ENCODE assay signal across 8 cellular contexts in genomic region chr7:27662490-27663205, GRCh38. TPM values are rescaled to one million over a fixed set of nuclear protein-coding genes. Genes with fewer than 3 reads are reported as not detected.
A peak's percentile ranks its signal among the peaks of the same experiment; 100 is the strongest.
DNase-seq lines count a peak whose midpoint lies in the region; FAIRE-seq and TF ChIP-seq lines count a peak whose summit lies in the region.

Gene HIBADH, minus strand, starts transcription at chr7:27662883. Its CDS starts 95 bp downstream, at chr7:27662788.

- H3K4me3 Mint-ChIP-seq in HFFc6: peak within 1 kb of the TSS; percentile 93
- peak within 1 kb of the TSS; percentile 80 for H3K4me3 Mint-ChIP-seq in activated naive CD4-positive, alpha-beta T cell treated with anti-CD3 and anti-CD28 coated beads, Interleukin-2, amount 10 ng/mL, durations not matched to agents 7 days and 5 days

- DNase-seq in GM04504 (ENCODE audit: low read depth) (peak; percentile 99), HFFc6 (peak; percentile 100), NB4 (ENCODE audit: low read depth) (peak; percentile 100), SK-N-MC (ENCODE audit: low read depth, low spot score) (peak; percentile 94), frontal cortex (ENCODE audit: low spot score in 2 of 2) (peak; percentile 93 to 96), neuronal stem cell (ENCODE audit: low spot score) (peak; percentile 97)
- peak; percentile 97 for DNase-seq in activated naive CD4-positive, alpha-beta T cell treated with anti-CD3 and anti-CD28 coated beads, Interleukin-2, amount 10 ng/mL, durations not matched to agents 7 days and 5 days

- peak within 1 kb of the TSS; percentile 14 for H2BK12ac ChIP-seq in neuronal stem cell (ENCODE audit: low read length)

- H3K27me3 ChIP-seq in neuronal stem cell (ENCODE audit: control insufficient read depth in 3 of 3, insufficient read depth in 3 of 3, low read depth in 1 of 3, low read length in 3 of 3): peaks cover 0 to 7% (median 0%) of the 10 kb centered on the region in 3 experiments

- H2BK15ac ChIP-seq in neuronal stem cell (ENCODE audit: low read length): peak within 1 kb of the TSS; percentile 49

- H3K27ac ChIP-seq in SK-N-MC (0 out of 2 replicates have a peak within 1 kb of the TSS, but pooled peaks have one; percentile 49), neuronal stem cell (replicated peaks; ENCODE audit: low read length) (peak within 1 kb of the TSS; percentile 4)

- H3K4me1 ChIP-seq in neuronal stem cell (ENCODE audit: control insufficient read depth in 2 of 2, insufficient read depth in 1 of 2, low read depth in 1 of 2, low read length in 2 of 2): peaks cover 3 to 4% of the 10 kb centered on the region in 2 donors

- H2AK5ac ChIP-seq in neuronal stem cell (ENCODE audit: low read depth, low read length): peak within 1 kb of the TSS; percentile 11

- no peak within 1 kb of the TSS for H4K8ac ChIP-seq in neuronal stem cell (ENCODE audit: low read depth, low read length)

- H3K4ac ChIP-seq in neuronal stem cell (ENCODE audit: low read length): no peak within 1 kb of the TSS

- H3K27me3 Mint-ChIP-seq in HFFc6 (ENCODE audit: insufficient read depth): no peaks in the 10 kb centered on the region; the same call in 1 of the 2 replicates
- H3K27me3 Mint-ChIP-seq in activated naive CD4-positive, alpha-beta T cell treated with anti-CD3 and anti-CD28 coated beads, Interleukin-2, amount 10 ng/mL, durations not matched to agents 7 days and 5 days: peaks cover 9% of the 10 kb centered on the region

- FAIRE-seq in frontal cortex (lab: Jason Lieb, UNC): peak; percentile 19

- peak; percentile 90 for TF ChIP-seq POLR2A in NB4 (IDR thresholded peaks at IDR 0.05; ENCODE audit: extremely low read depth, insufficient read length)

- peak within 1 kb of the TSS; percentile 71 for H3K4me2 ChIP-seq in neuronal stem cell (ENCODE audit: insufficient read depth, low read length, poor library complexity, severe bottlenecking)

- H3K23ac ChIP-seq in neuronal stem cell (ENCODE audit: low read depth, low read length, poor library complexity): peak within 1 kb of the TSS; percentile 83

- H3K4me3 ChIP-seq in NB4 (ENCODE audit: low read depth, low read length) (peak within 1 kb of the TSS; percentile 75), SK-N-MC (peak within 1 kb of the TSS; percentile 93), neuronal stem cell (ENCODE audit: low read length in 2 of 2) (peak within 1 kb of the TSS; percentile 81 to 99)

- H3K36me3 ChIP-seq in SK-N-MC (ENCODE audit: insufficient read depth, low read length) (no peaks in the 10 kb centered on the region), neuronal stem cell (replicated peaks in 1 of 2; ENCODE audit: control insufficient read depth in 2 of 2, insufficient read depth in 2 of 2, low read length in 2 of 2) (peaks cover 0 to 22% of the 10 kb centered on the region in 2 donors)

- H3K9ac ChIP-seq in SK-N-MC (ENCODE audit: insufficient read length) (peak within 1 kb of the TSS; percentile 91), neuronal stem cell (ENCODE audit: low read depth, low read length, poor library complexity) (peak within 1 kb of the TSS; percentile 94)

- H3K18ac ChIP-seq in neuronal stem cell (ENCODE audit: low read length): peak within 1 kb of the TSS; percentile 89

- peak; percentile 57 for TF ChIP-seq CTCF in HFFc6 (IDR thresholded peaks at IDR 0.05)
- peak; percentile 1 for TF ChIP-seq CTCF in NB4 (IDR thresholded peaks at IDR 0.05; ENCODE audit: low read depth, low read length)
- TF ChIP-seq CTCF in subcutaneous adipose tissue (IDR thresholded peaks at IDR 0.05; ENCODE audit: low read depth): no peak

- H3K27ac Mint-ChIP-seq in HFFc6: peak within 1 kb of the TSS; percentile 87
- H3K27ac Mint-ChIP-seq in activated naive CD4-positive, alpha-beta T cell treated with anti-CD3 and anti-CD28 coated beads, Interleukin-2, amount 10 ng/mL, durations not matched to agents 7 days and 5 days: peak within 1 kb of the TSS; percentile 88

- CTCF ChIA-PET in activated naive CD4-positive, alpha-beta T cell treated with anti-CD3 and anti-CD28 coated beads, Interleukin-2, amount 10 ng/mL, durations not matched to agents 7 days and 5 days (lab: Charles Lee): interaction anchor here (0.6 to 1.6 kb wide), 3 partner anchors 415 to 453 kb away, joined by 3 to 4 read pairs (median 3); no protein-coding TSS in a partner anchor

- no peak within 1 kb of the TSS for H3K14ac ChIP-seq in neuronal stem cell (ENCODE audit: low read length)

- H2BK5ac ChIP-seq in neuronal stem cell (ENCODE audit: low read length): peak within 1 kb of the TSS; percentile 68

- no peaks in the 10 kb centered on the region for H3K36me3 Mint-ChIP-seq in HFFc6 (ENCODE audit: low read depth)
- peaks cover 2% of the 10 kb centered on the region for H3K36me3 Mint-ChIP-seq in activated naive CD4-positive, alpha-beta T cell treated with anti-CD3 and anti-CD28 coated beads, Interleukin-2, amount 10 ng/mL, durations not matched to agents 7 days and 5 days

- peaks cover 20% of the 10 kb centered on the region for H3K4me1 Mint-ChIP-seq in HFFc6 (ENCODE audit: low read depth)
- peaks cover 22% of the 10 kb centered on the region for H3K4me1 Mint-ChIP-seq in activated naive CD4-positive, alpha-beta T cell treated with anti-CD3 and anti-CD28 coated beads, Interleukin-2, amount 10 ng/mL, durations not matched to agents 7 days and 5 days

- no peak within 1 kb of the TSS for H2BK120ac ChIP-seq in neuronal stem cell (ENCODE audit: low read depth, low read length)

- H3K79me1 ChIP-seq in neuronal stem cell (ENCODE audit: low read depth, low read length): no peaks in the 10 kb centered on the region

- no peaks in the 10 kb centered on the region for H3K9me3 ChIP-seq in SK-N-MC (ENCODE audit: low read depth, low read length)
- no peaks in the 10 kb centered on the region for H3K9me3 ChIP-seq in neuronal stem cell (replicated peaks in 1 of 2; ENCODE audit: control insufficient read depth in 2 of 2, insufficient read depth in 1 of 2, low read depth in 1 of 2, low read length in 2 of 2)

- H4K91ac ChIP-seq in neuronal stem cell (ENCODE audit: low read depth, low read length, poor library complexity): no peak within 1 kb of the TSS

- H3K9me3 Mint-ChIP-seq in HFFc6: no peaks in the 10 kb centered on the region
- H3K9me3 Mint-ChIP-seq in activated naive CD4-positive, alpha-beta T cell treated with anti-CD3 and anti-CD28 coated beads, Interleukin-2, amount 10 ng/mL, durations not matched to agents 7 days and 5 days: no peaks in the 10 kb centered on the region

- WGBS in neuronal stem cell (ENCODE audit: extremely low coverage in 2 of 2, insufficient read length in 2 of 2, insufficient replicate concordance in 1 of 2), 2 donors: no CpG with 5 or more reads among the region's 67 CpGs

- peak within 1 kb of the TSS; percentile 96 for H2AFZ ChIP-seq in neuronal stem cell (ENCODE audit: low read length)

RNA-seq across cellular contexts. Expression of gene HIBADH, which starts in this region (rescaled TPM):
- 10 to 100 TPM; 43.6 to 55.6 (median 47.3) TPM for total RNA-seq in HFFc6 (2021; fragmentation: NEBNext Ultra II Directional; extraction: Animal tissue kit (Norgen Biotek cat#: 25700))
- total RNA-seq in frontal cortex (13.5 TPM), subcutaneous adipose tissue (10 to 100 TPM; 68.8 to 87.2 (median 73.3) TPM)
- 37.4 TPM for polyA plus RNA-seq in neuronal stem cell (2013, experiment 1 of 2)
- 38.3 TPM for polyA plus RNA-seq in neuronal stem cell (2013, experiment 2 of 2)

Comparison
In these comparisons a context has a peak if more than half of its experiments do, and no peak if none do; other contexts are left out.
1. Peak in every context shown above with its lines: DNase-seq, H3K4me3 ChIP-seq and H3K27ac ChIP-seq.